Comparison of ENCODE assay signal across 34 cellular contexts in genomic region chr15:61571026-61571425, GRCh38.
"Had no signal": no experiment of that assay in that cellular context is flagged by ENCODE, and none has a peak within 500 bp of the region (broad histone marks: within the 10 kb centered on the region; RNA-seq: fewer than 3 reads in every experiment).

No MANE protein-coding gene starts in this region.

- H3K9me3 ChIP-seq: MG63 had no signal

- H3K27ac ChIP-seq: KMS-11 had no signal

- H3K36me3 ChIP-seq: MG63 had no signal

- H3K27me3 ChIP-seq: MG63 had no signal

- DNase-seq: Karpas-422, Kasumi-1, KG1, MG63, MM.1S, MV-4-11, NCI-H1048, NCI-H1092, NCI-H1092 treated with DMSO at 0.1 percent for 48 hours, NCI-H1105, NCI-H1105 treated with DMSO at 0.1 percent for 48 hours, NCI-H1417, NCI-H1417 treated with DMSO at 0.1 percent for 48 hours, NCI-H1436, NCI-H1436 treated with DMSO at 0.1 percent for 48 hours, NCI-H146, NCI-H1694, NCI-H1694 treated with DMSO at 0.1 percent for 48 hours, NCI-H187, NCI-H187 treated with DMSO at 0.1 percent for 48 hours, NCI-H1930, NCI-H2029, NCI-H2029 treated with DMSO at 0.1 percent for 48 hours, NCI-H2081, NCI-H2081 treated with DMSO at 0.1 percent for 48 hours, NCI-H2107, NCI-H2171, NCI-H2171 treated with DMSO at 0.1 percent for 48 hours, NCI-H2227 treated with DMSO at 0.1 percent for 48 hours, NCI-H226, NCI-H345, NCI-H446, NCI-H446 treated with DMSO at 0.1 percent for 48 hours had no signal

- H3K4me3 ChIP-seq: MG63 had no signal
